ENCODE assay signal across 12 cellular contexts in the genomic region with DNA sequence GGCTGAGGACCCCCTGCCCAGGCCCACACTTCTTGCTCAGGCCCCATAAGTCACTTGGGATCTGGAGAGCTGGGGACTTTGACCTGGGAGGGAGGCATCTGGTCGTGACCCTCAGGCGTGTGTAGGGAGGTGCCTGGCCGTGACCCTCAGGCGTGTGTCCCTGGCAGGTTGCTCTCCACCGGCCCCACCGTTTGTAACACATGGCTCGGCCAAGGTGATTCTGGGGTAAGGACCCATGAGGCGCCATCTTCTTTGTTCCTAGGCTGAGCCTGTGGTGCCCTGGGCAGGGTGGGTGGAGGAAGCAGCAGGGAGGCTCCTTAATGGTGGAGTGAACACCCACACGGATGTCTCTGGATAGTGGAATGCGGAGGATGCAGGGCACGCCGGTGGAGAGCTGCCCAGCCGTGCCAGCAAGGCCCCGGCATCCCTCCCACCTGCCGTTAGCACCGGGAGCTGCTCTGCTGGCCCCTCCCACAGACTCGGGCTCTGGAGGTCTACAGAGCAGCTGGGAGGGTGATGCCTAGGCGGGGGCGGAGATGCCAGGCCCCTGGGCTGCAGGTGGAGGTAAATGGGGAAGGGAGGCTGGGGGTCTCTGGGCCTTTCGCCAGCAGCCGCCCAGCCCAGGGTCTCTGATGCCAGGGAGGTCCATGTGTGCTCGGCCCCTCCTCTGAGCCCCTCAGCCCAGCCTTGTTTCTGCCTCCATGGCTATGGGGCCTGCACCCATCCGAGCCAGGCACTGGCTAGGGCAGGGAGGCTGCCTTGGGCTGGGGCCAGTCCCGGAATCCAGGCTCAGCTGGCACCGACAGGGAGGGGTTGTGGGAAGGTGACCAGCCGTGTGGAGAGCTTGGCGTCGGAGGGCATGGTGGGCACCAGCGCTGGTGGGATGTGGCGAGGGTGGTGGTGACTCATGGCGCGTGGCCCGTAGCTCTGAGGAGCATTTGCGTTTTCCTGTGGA. TPM values are rescaled to one million over a fixed set of nuclear protein-coding genes. Genes with fewer than 3 reads are reported as not detected.
DNase-seq lines count a peak whose midpoint lies in the region; ATAC-seq and TF ChIP-seq lines count a peak whose summit lies in the region.
"Had no signal": no experiment of that assay in that cellular context is flagged by ENCODE, and none has a peak within 500 bp of the region (broad histone marks: within the 10 kb centered on the region; RNA-seq: fewer than 3 reads in every experiment).

No MANE protein-coding gene starts in this region.

- no peaks in the 10 kb centered on the region for H3K36me3 Mint-ChIP-seq in chondrocyte (ENCODE audit: low read depth)

- H3K79me2 ChIP-seq in GM23248 (ENCODE audit: insufficient read depth) (no peaks in the 10 kb centered on the region), osteoblast (ENCODE audit: insufficient read depth, low read length) (no peaks in the 10 kb centered on the region)

- no peaks in the 10 kb centered on the region for H3K9me3 Mint-ChIP-seq in chondrocyte (ENCODE audit: low read depth)

- no peak overlapping the region for H3K4me3 ChIP-seq in BE2C (ENCODE audit: low read depth, low read length)
- no peak overlapping the region for H3K4me3 ChIP-seq in GM23248
- H3K4me3 ChIP-seq in osteoblast (ENCODE audit: insufficient read depth, low read length): no peak overlapping the region

- no peaks in the 10 kb centered on the region for H3K27me3 Mint-ChIP-seq in chondrocyte (ENCODE audit: low read depth)

- H3K36me3 ChIP-seq in BE2C (no peaks in the 10 kb centered on the region), GM23248 (ENCODE audit: low read depth) (no peaks in the 10 kb centered on the region), osteoblast (ENCODE audit: insufficient read depth, low read length) (no peaks in the 10 kb centered on the region)

- H3K27ac ChIP-seq in GM23248: no peak overlapping the region
- no peak overlapping the region for H3K27ac ChIP-seq in osteoblast (ENCODE audit: low read depth, low read length)

- H3K4me2 ChIP-seq in GM23248 (ENCODE audit: unreplicated experiment) (peak overlapping the region; percentile 70), osteoblast (ENCODE audit: insufficient read depth, low read length) (peak overlapping the region; percentile 40)

- no peak overlapping the region for H3K4me3 Mint-ChIP-seq in chondrocyte (ENCODE audit: unreplicated experiment)
- H3K4me3 Mint-ChIP-seq: T-helper 2 cell treated with Interferon-gamma antibody and Interleukin-4, amounts not matched to agents 5 μg/mL and 100 μg/mL, for 36 hours had no signal

- no peaks in the 10 kb centered on the region for H3F3A ChIP-seq in GM23248 (ENCODE audit: insufficient read depth)

- DNase-seq in BE2C: peak; percentile 18
- peak; percentile 17 for DNase-seq in GM23248
- DNase-seq in chondrocyte (ENCODE audit: low spot score): peak; percentile 85
- DNase-seq in osteoblast (ENCODE audit: insufficient read length, low spot score, missing footprints): peak; percentile 88
- no peak for DNase-seq in COLO668 (lab: John Stamatoyannopoulos, UW; ENCODE audit: unreplicated experiment)
- DNase-seq in KG1 (lab: John Stamatoyannopoulos, UW): no peak
- DNase-seq in NCI-H446 treated with DMSO at 0.1 percent for 48 hours (lab: John Stamatoyannopoulos, UW): no peak
- DNase-seq: NCI-H1105 treated with DMSO at 0.1 percent for 48 hours had no signal

- no peaks in the 10 kb centered on the region for H4K20me1 ChIP-seq in GM23248 (ENCODE audit: insufficient read depth)
- no peaks in the 10 kb centered on the region for H4K20me1 ChIP-seq in osteoblast (ENCODE audit: insufficient read depth, low read length)

- H3K9ac ChIP-seq in GM23248: peak overlapping the region; percentile 48

- no peaks in the 10 kb centered on the region for H3K27me3 ChIP-seq in BE2C
- H3K27me3 ChIP-seq in GM23248 (replicated peaks; ENCODE audit: insufficient read depth): no peaks in the 10 kb centered on the region
- H3K27me3 ChIP-seq in osteoblast (ENCODE audit: insufficient read depth, low read length): peaks cover 5% of the 10 kb centered on the region

- H2AFZ ChIP-seq in GM23248 (peak overlapping the region; percentile 45; the same call in 1 of the 2 replicates), osteoblast (ENCODE audit: low read length) (no peak overlapping the region)

- H3K4me1 Mint-ChIP-seq in chondrocyte (ENCODE audit: low read depth): peaks cover 7% of the 10 kb centered on the region

- no peak overlapping the region for H3K27ac Mint-ChIP-seq in chondrocyte (ENCODE audit: unreplicated experiment)
- H3K27ac Mint-ChIP-seq: T-helper 2 cell treated with Interferon-gamma antibody and Interleukin-4, amounts not matched to agents 5 μg/mL and 100 μg/mL, for 36 hours had no signal

- no peak for ATAC-seq in GM21423 (IDR thresholded peaks at IDR 0.05; ENCODE audit: unreplicated experiment)

- in situ Hi-C loops in GM23248 (cut with MboI): no loop called here

- H3K9me2 ChIP-seq in GM23248 (ENCODE audit: insufficient read depth): no peaks in the 10 kb centered on the region

- 74 to 75% methylated on average over 30 to 34 of the region's 34 CpGs for WGBS in GM23248 (ENCODE audit: low coverage in 1 of 2, low lambda C conversion rate in 2 of 2, missing lambda C conversion rate in 2 of 2), 2 experiments

- TF ChIP-seq CTCF in BE2C (IDR thresholded peaks at IDR 0.05; ENCODE audit: low read depth, low read length): no peak
- no peak for TF ChIP-seq CTCF in chondrocyte (IDR thresholded peaks at IDR 0.05)
- no peak for TF ChIP-seq CTCF in osteoblast (IDR thresholded peaks at IDR 0.05; ENCODE audit: extremely low read depth, low read depth, low read length)

- H3K9me3 ChIP-seq in BE2C (no peaks in the 10 kb centered on the region), GM23248 (ENCODE audit: low read depth) (no peaks in the 10 kb centered on the region), osteoblast (ENCODE audit: low read depth, low read length) (no peaks in the 10 kb centered on the region)

- H3K4me1 ChIP-seq in BE2C (no peaks in the 10 kb centered on the region), GM23248 (ENCODE audit: insufficient read depth) (peaks cover 10% of the 10 kb centered on the region), osteoblast (ENCODE audit: insufficient read depth, low read length) (peaks cover 13% of the 10 kb centered on the region)

RNA-seq across cellular contexts. Expression of a gene that starts 1.1 kb away (rescaled TPM):
- 4.8 TPM for polyA plus RNA-seq in BE2C (2012; ENCODE audit: insufficient read depth, insufficient read length, low read depth)
- not detected in 2 replicates for total RNA-seq in GM23248 (2014; rRNA removed; shearing (Covaris generic))
- polyA plus RNA-seq in GM23248 (2016; fragmentation: Nextera tagmentation; extraction: Ambion mirVana): not detected in 2 replicates
- total RNA-seq in chondrocyte (0.52 to 1.3 TPM in 2 of 3 replicates, not detected in the other), osteoblast (0.29 and 0.36 TPM in 2 replicates)
- total RNA-seq: bronchial epithelial cell, esophagus mucosa had no signal

RNA-seq across cellular contexts. Expression of a gene that starts 33.5 kb away (rescaled TPM):
- 8.5 TPM for polyA plus RNA-seq in BE2C (2012; ENCODE audit: insufficient read depth, insufficient read length, low read depth)
- total RNA-seq in GM23248 (2014; rRNA removed; shearing (Covaris generic)): not detected in 2 replicates
- not detected in 2 replicates for polyA plus RNA-seq in GM23248 (2016; fragmentation: Nextera tagmentation; extraction: Ambion mirVana)
- total RNA-seq in chondrocyte (0.42 to 1.3 TPM (median 0.85 TPM) in 3 replicates), osteoblast (not detected in 2 replicates)
- total RNA-seq: bronchial epithelial cell, esophagus mucosa had no signal

RNA-seq across cellular contexts. Expression of a gene that starts 41.1 kb away (rescaled TPM):
- polyA plus RNA-seq in BE2C (2012; ENCODE audit: insufficient read depth, insufficient read length, low read depth): 42.2 TPM
- total RNA-seq in GM23248 (2014; rRNA removed; shearing (Covaris generic)): 19.1 and 19.6 TPM in 2 replicates
- polyA plus RNA-seq in GM23248 (2016; fragmentation: Nextera tagmentation; extraction: Ambion mirVana): 8.3 and 9.7 TPM in 2 replicates
- total RNA-seq in chondrocyte (14.5 to 26.3 TPM (median 16.6 TPM) in 3 replicates), osteoblast (14.1 and 15.6 TPM in 2 replicates)

Comparison
In these comparisons a context has a peak if more than half of its experiments do, and no peak if none do; other contexts are left out.
1. DNase-seq: peak in BE2C (single experiment), GM23248 (single experiment), chondrocyte (single experiment) and osteoblast (single experiment); none in COLO668 (single experiment), KG1 (single experiment) and NCI-H446 treated with DMSO at 0.1 percent for 48 hours (single experiment).